ENCODE assay signal across 1 cellular context in the genomic region with DNA sequence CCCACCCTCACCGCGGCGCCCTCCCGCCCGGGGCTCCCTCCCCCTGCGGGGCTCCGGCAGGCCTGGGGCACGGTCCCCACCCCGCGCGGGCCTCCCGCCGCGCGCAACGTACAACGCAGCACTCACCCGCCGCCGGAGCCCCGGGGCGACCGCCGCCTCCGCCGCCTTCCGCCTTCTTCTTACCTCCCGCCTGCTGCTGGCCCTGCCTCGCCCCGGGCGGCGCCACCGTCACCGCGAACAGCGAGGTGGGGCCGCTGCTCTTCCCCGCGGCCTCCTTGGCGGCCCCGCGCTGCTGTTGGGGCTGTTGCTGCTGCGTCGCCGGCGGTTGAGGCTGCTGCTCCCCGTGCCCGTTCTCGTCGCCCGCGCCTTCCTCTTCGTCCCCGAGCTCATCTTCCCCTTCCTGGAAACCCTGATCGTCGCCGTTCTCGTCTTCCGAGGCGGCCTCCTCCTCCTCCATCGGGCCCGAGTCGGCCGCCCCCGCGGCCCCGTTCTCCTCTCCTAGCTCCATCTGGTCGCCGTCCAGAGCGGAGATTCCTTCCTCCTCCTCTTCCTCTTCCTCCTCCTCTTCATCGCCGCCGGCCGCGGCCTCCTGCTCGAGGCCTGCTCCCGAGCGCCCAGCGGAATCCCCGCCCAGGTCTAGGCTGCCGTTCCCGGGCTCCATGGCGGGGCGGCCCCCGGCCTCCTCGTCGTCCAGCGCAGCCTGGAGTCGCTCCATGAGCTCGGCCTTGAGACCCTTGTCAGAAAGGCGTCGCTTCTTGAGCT.
A peak's percentile ranks its signal among the peaks of the same experiment; 100 is the strongest.
TF ChIP-seq lines count a peak whose summit lies in the region.

No MANE protein-coding gene starts in this region.

TF ChIP-seq in K562, 482 proteins besides CTCF, POLR2A, EP300 and RAD21 (continued from another document and continues in another):
- TF ChIP-seq SIN3A (IDR thresholded peaks at IDR 0.05; ENCODE audit: borderline replicate concordance in 2 of 2, control insufficient read depth in 1 of 2, low read depth in 2 of 2, low read length in 2 of 2) (peak in 1 of 2 experiments; percentile 4; a peak in 1 of 4 replicates), RBM14 (IDR thresholded peaks at IDR 0.05; ENCODE audit: borderline replicate concordance, insufficient read depth, low read depth, low read length) (peak; percentile 97; the same call in 1 of the 2 replicates), HMGN3 (IDR thresholded peaks at IDR 0.05; ENCODE audit: borderline replicate concordance, extremely low read depth, insufficient read length, low read depth, low read length) (peak; percentile 28), CHD1 (IDR thresholded peaks at IDR 0.05; ENCODE audit: low read length) (peak; percentile 98), BRD4 (IDR thresholded peaks at IDR 0.05) (peak; percentile 96), ZBTB11 (CRISPR knock-in tag; IDR thresholded peaks at IDR 0.05) (peak in 1 of 3 experiments; percentile 16; a peak in 1 of 6 replicates), HNRNPLL (IDR thresholded peaks at IDR 0.05; ENCODE audit: low read depth, low read length, poor library complexity, severe bottlenecking) (peak; percentile 65), FIP1L1 (IDR thresholded peaks at IDR 0.05; ENCODE audit: low read depth, low read length, poor library complexity, severe bottlenecking) (peak; percentile 91), ZNF584 (CRISPR knock-in tag; IDR thresholded peaks at IDR 0.05; ENCODE audit: low read depth) (0 out of 2 replicates have a peak, but pooled peaks have one; percentile 76), HSF4 (CRISPR knock-in tag; IDR thresholded peaks at IDR 0.05; ENCODE audit: borderline replicate concordance) (0 out of 2 replicates have a peak, but pooled peaks have one; percentile 14), RBM25 (IDR thresholded peaks at IDR 0.05; ENCODE audit: low read depth, low read length, severe bottlenecking) (no peak), POLR2G (IDR thresholded peaks at IDR 0.05; ENCODE audit: low read depth, low read length) (peak; percentile 83), AFF4 (CRISPR knock-in tag; IDR thresholded peaks at IDR 0.05) (0 out of 2 replicates have a peak, but pooled peaks have one; percentile 0), BRCA1 (IDR thresholded peaks at IDR 0.05) (no peak), BRCA1 (CRISPR knock-in tag; IDR thresholded peaks at IDR 0.05) (no peak), NFXL1 (CRISPR knock-in tag; IDR thresholded peaks at IDR 0.05) (0 out of 2 replicates have a peak, but pooled peaks have one; percentile 8), SRSF3 (IDR thresholded peaks at IDR 0.05; ENCODE audit: insufficient read depth, low read length) (peak; percentile 80; the same call in 1 of the 2 replicates), ZBTB40 (IDR thresholded peaks at IDR 0.05) (peak; percentile 54), ZBTB40 (CRISPR knock-in tag; IDR thresholded peaks at IDR 0.05) (no peak), NFRKB (IDR thresholded peaks at IDR 0.05; ENCODE audit: low read depth) (peak; percentile 33; the same call in 1 of the 2 replicates), ZNF589 (CRISPR knock-in tag; IDR thresholded peaks at IDR 0.05; ENCODE audit: low read depth) (peak; percentile 61; the same call in 1 of the 2 replicates)
- TF ChIP-seq, protein P1, sequence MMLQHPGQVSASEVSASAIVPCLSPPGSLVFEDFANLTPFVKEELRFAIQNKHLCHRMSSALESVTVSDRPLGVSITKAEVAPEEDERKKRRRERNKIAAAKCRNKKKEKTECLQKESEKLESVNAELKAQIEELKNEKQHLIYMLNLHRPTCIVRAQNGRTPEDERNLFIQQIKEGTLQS (IDR thresholded peaks at IDR 0.05) = no peak
- TF ChIP-seq, protein P1 (CRISPR knock-in tag; conservative IDR thresholded peaks at IDR 0.05) = 0 out of 2 replicates have a peak, but pooled peaks have one; percentile 9
- TF ChIP-seq, protein P2, sequence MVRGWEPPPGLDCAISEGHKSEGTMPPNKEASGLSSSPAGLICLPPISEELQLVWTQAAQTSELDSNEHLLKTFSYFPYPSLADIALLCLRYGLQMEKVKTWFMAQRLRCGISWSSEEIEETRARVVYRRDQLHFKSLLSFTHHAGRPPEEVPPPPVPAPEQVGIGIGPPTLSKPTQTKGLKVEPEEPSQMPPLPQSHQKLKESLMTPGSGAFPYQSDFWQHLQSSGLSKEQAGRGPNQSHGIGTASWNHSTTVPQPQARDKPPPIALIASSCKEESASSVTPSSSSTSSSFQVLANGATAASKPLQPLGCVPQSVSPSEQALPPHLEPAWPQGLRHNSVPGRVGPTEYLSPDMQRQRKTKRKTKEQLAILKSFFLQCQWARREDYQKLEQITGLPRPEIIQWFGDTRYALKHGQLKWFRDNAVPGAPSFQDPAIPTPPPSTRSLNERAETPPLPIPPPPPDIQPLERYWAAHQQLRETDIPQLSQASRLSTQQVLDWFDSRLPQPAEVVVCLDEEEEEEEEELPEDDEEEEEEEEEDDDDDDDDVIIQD (CRISPR knock-in tag; IDR thresholded peaks at IDR 0.05) = 0 out of 2 replicates have a peak, but pooled peaks have one; percentile 34
- TF ChIP-seq, protein P3, sequence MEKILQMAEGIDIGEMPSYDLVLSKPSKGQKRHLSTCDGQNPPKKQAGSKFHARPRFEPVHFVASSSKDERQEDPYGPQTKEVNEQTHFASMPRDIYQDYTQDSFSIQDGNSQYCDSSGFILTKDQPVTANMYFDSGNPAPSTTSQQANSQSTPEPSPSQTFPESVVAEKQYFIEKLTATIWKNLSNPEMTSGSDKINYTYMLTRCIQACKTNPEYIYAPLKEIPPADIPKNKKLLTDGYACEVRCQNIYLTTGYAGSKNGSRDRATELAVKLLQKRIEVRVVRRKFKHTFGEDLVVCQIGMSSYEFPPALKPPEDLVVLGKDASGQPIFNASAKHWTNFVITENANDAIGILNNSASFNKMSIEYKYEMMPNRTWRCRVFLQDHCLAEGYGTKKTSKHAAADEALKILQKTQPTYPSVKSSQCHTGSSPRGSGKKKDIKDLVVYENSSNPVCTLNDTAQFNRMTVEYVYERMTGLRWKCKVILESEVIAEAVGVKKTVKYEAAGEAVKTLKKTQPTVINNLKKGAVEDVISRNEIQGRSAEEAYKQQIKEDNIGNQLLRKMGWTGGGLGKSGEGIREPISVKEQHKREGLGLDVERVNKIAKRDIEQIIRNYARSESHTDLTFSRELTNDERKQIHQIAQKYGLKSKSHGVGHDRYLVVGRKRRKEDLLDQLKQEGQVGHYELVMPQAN (IDR thresholded peaks at IDR 0.05; ENCODE audit: borderline replicate concordance) = 0 out of 2 replicates have a peak, but pooled peaks have one; percentile 40
- TF ChIP-seq, protein P4, sequence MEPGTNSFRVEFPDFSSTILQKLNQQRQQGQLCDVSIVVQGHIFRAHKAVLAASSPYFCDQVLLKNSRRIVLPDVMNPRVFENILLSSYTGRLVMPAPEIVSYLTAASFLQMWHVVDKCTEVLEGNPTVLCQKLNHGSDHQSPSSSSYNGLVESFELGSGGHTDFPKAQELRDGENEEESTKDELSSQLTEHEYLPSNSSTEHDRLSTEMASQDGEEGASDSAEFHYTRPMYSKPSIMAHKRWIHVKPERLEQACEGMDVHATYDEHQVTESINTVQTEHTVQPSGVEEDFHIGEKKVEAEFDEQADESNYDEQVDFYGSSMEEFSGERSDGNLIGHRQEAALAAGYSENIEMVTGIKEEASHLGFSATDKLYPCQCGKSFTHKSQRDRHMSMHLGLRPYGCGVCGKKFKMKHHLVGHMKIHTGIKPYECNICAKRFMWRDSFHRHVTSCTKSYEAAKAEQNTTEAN (CRISPR knock-in tag; IDR thresholded peaks at IDR 0.05) = 0 out of 2 replicates have a peak, but pooled peaks have one; percentile 6
